ENCODE assay signal across 1 cellular context in genomic region chr6:30572078-30572605, GRCh38.
TF ChIP-seq lines count a peak whose summit lies in the region.

No MANE protein-coding gene starts in this region.

TF ChIP-seq in GM12878, 131 proteins besides CTCF, POLR2A, EP300 and RAD21:
- no peak for TF ChIP-seq POLR2AphosphoS5 (IDR thresholded peaks at IDR 0.05; ENCODE audit: low read length)
- no peak for TF ChIP-seq RELB (IDR thresholded peaks at IDR 0.05; ENCODE audit: low read depth)
- no peak for TF ChIP-seq BMI1 (IDR thresholded peaks at IDR 0.05; ENCODE audit: borderline replicate concordance)
